In the genomic region with DNA sequence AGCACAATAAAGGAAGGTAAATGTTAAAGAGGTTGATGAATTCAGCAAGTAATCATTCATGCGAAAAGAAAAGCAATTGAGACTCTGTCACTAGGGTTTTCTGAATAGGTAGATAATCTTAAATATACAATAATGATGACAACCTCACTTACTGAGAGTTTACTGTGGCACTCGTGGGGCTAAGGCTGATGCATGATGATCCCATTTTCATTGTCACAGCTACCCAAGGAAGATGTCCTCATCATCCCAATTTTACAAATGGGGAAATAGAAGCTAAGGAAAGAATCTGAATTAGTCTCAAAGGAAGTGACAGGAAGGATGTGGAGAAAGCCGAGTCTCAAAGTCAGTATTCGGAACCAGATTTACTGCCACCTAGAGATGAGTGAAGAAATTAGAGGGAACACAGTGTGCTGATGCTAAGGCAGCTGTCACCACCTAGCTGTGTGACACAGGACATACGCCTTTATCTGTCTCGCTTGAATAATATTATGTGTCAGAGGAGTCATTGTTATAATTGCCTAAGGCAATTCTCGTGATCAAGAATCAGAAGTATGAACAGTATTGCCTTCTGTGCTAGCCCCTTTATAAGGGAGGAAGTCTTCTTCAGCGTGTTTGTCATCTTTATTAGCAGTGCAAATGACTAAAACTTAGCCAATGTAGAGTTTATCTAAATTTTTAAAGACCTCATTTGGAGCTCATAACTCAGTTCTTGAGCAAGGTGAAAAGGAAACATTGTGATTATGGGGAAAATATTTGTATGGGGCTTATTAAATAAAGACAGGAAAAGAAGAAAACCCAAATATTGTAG, we compare ENCODE assay signal across 8 cellular contexts.
DNase-seq lines count a peak whose midpoint lies in the region; ATAC-seq and TF ChIP-seq lines count a peak whose summit lies in the region.

No MANE protein-coding gene starts in this region.

- TF ChIP-seq POLR2A in heart left ventricle (IDR thresholded peaks at IDR 0.05) = no peak

- peak overlapping the region; percentile 43 for H3K27ac Mint-ChIP-seq in activated naive CD8-positive, alpha-beta T cell treated with anti-CD3 and anti-CD28 coated beads, Interleukin-2, amount 10 ng/mL, durations not matched to agents 7 days and 5 days

- CTCF ChIA-PET in Panc1 (lab: Charles Lee) = interaction anchor here (0.7 to 1.4 kb wide), 2 partner anchors 199 to 244 kb away, joined by 3 to 7 read pairs; no protein-coding TSS in a partner anchor

- POLR2A ChIA-PET in Panc1 (lab: Charles Lee) = no interaction called here
- POLR2A ChIA-PET in activated naive CD8-positive, alpha-beta T cell treated with anti-CD3 and anti-CD28 coated beads, Interleukin-2, amount 10 ng/mL, durations not matched to agents 7 days and 5 days (lab: Charles Lee) = interaction anchor here (0.5 kb wide), 1 partner anchor 227 kb away, joined by 3 read pairs; no protein-coding TSS in a partner anchor

- intact Hi-C loops in Panc1 (cut with micrococcal nuclease; ENCODE audit: unreplicated experiment) (loop anchor here (5.0 kb wide), 2 partner anchors 230 to 245 kb away; no protein-coding TSS in a partner anchor), heart left ventricle (cut with DNase I) (loop anchor here (2.0 to 10.0 kb wide), 4 partner anchors 163 to 245 kb away; no protein-coding TSS in a partner anchor)

- no peaks in the 10 kb centered on the region; the same call in 1 of the 2 replicates for H3K36me3 ChIP-seq in H7 (replicated peaks; ENCODE audit: control insufficient read depth, insufficient read depth, low read length)
- H3K36me3 ChIP-seq in Panc1 (ENCODE audit: control insufficient read depth, insufficient read depth, low read length) = no peaks in the 10 kb centered on the region
- peaks cover 0 to 22% (median 8%) of the 10 kb centered on the region in 9 donors for H3K36me3 ChIP-seq in heart left ventricle

- in situ Hi-C loops in Panc1 (cut with HindIII; ENCODE audit: low pct_unique_long_range_greater_than_20kb, low sequenced_read_pairs) = no loop called here

- H3K4me3 Mint-ChIP-seq in activated naive CD8-positive, alpha-beta T cell treated with anti-CD3 and anti-CD28 coated beads, Interleukin-2, amount 10 ng/mL, durations not matched to agents 7 days and 5 days = peak overlapping the region; percentile 46

- peak; percentile 89 for DNase-seq in SIG-M5 treated with dmso at 0.1 percent for 504 hours (lab: John Stamatoyannopoulos, UW; ENCODE audit: unreplicated experiment)
- no peak for DNase-seq in SIG-M5 (lab: John Stamatoyannopoulos, UW)
- peak; percentile 42 for DNase-seq in H7
- DNase-seq in Kasumi-1 (lab: John Stamatoyannopoulos, UW) = peak; percentile 93 to 96
- peak; percentile 69 for DNase-seq in Panc1 (ENCODE audit: low read depth, low spot score)
- no peak for DNase-seq in activated naive CD8-positive, alpha-beta T cell treated with anti-CD3 and anti-CD28 coated beads, Interleukin-2, amount 10 ng/mL, durations not matched to agents 7 days and 5 days
- DNase-seq in heart left ventricle = peak in 4 of 5 donors; percentile 57 to 73 (median 64)
- DNase-seq in putamen (ENCODE audit: low spot score) = peak; percentile 86

- H3K4me1 Mint-ChIP-seq in activated naive CD8-positive, alpha-beta T cell treated with anti-CD3 and anti-CD28 coated beads, Interleukin-2, amount 10 ng/mL, durations not matched to agents 7 days and 5 days = peaks cover 14% of the 10 kb centered on the region

- no peaks in the 10 kb centered on the region for H3K9me3 Mint-ChIP-seq in activated naive CD8-positive, alpha-beta T cell treated with anti-CD3 and anti-CD28 coated beads, Interleukin-2, amount 10 ng/mL, durations not matched to agents 7 days and 5 days

- peaks cover 5% of the 10 kb centered on the region for H3K36me3 Mint-ChIP-seq in activated naive CD8-positive, alpha-beta T cell treated with anti-CD3 and anti-CD28 coated beads, Interleukin-2, amount 10 ng/mL, durations not matched to agents 7 days and 5 days

- peak; percentile 91 for TF ChIP-seq CTCF in Panc1 (IDR thresholded peaks at IDR 0.05)
- TF ChIP-seq CTCF in heart left ventricle (IDR thresholded peaks at IDR 0.05) = peak; percentile 61 to 96 (median 82)

- no peak overlapping the region for H3K27ac ChIP-seq in Panc1 (ENCODE audit: low read length)
- H3K27ac ChIP-seq in heart left ventricle = peak overlapping the region; percentile 24 to 83 (median 72)

- BruUV-seq in Panc1 (replicated peaks; lab: Mats Ljungman, UMichigan) = no TSS peak

- ATAC-seq in Panc1 (peak; percentile 98), heart left ventricle (peak; percentile 97 to 98 (median 98))
- ATAC-seq in activated naive CD8-positive, alpha-beta T cell treated with anti-CD3 and anti-CD28 coated beads, Interleukin-2, amount 10 ng/mL, durations not matched to agents 7 days and 5 days (ENCODE audit: low read depth) = peak; percentile 100

- H3K9me3 ChIP-seq in Panc1 (ENCODE audit: control insufficient read depth, insufficient read depth, low read depth, low read length) (no peaks in the 10 kb centered on the region), heart left ventricle (no peaks in the 10 kb centered on the region)

- no peak overlapping the region for H3K4me3 ChIP-seq in H7 (ENCODE audit: insufficient read depth, low read depth, low read length)
- H3K4me3 ChIP-seq in Panc1 (ENCODE audit: low read depth in 2 of 2, low read length in 2 of 2) = no peak overlapping the region
- H3K4me3 ChIP-seq in heart left ventricle = peak overlapping the region in 9 of 12 donors; percentile 4 to 42 (median 30)

- H3K4me1 ChIP-seq in Panc1 (ENCODE audit: control insufficient read depth, insufficient read depth, low read length) (no peaks in the 10 kb centered on the region), heart left ventricle (peaks cover 0 to 32% (median 9%) of the 10 kb centered on the region in 12 donors)

- H3K27me3 Mint-ChIP-seq in activated naive CD8-positive, alpha-beta T cell treated with anti-CD3 and anti-CD28 coated beads, Interleukin-2, amount 10 ng/mL, durations not matched to agents 7 days and 5 days = no peaks in the 10 kb centered on the region

- H3K27me3 ChIP-seq in H7 (ENCODE audit: control insufficient read depth, insufficient read depth, low read length) (no peaks in the 10 kb centered on the region), Panc1 (ENCODE audit: control insufficient read depth, insufficient read depth, low read length) (no peaks in the 10 kb centered on the region), heart left ventricle (no peaks in the 10 kb centered on the region)

- 16 to 19% (median 17%) methylated on average over 8 of the region's 8 CpGs for WGBS in heart left ventricle, 4 donors

Comparison
In these comparisons a context has a peak if more than half of its experiments do, and no peak if none do; other contexts are left out.
1. DNase-seq: peak in SIG-M5 treated with dmso at 0.1 percent for 504 hours (single experiment), H7 (single experiment), Kasumi-1 (2 of 2), Panc1 (single experiment), heart left ventricle (4 of 5) and putamen (single experiment); none in SIG-M5 (single experiment) and activated naive CD8-positive, alpha-beta T cell treated with anti-CD3 and anti-CD28 coated beads, Interleukin-2, amount 10 ng/mL, durations not matched to agents 7 days and 5 days (single experiment).
2. H3K4me3 ChIP-seq: peak in heart left ventricle (9 of 12); none in H7 (single experiment) and Panc1 (0 of 2).
3. Peak in every context shown above with its lines, with median percentiles within 50 percentile points of each other: ATAC-seq.